1 cellular context compared by ENCODE assay signal in genomic region chr10:24920907-24921881, GRCh38.
TF ChIP-seq lines count a peak whose summit lies in the region.

No MANE protein-coding gene starts in this region.

TF ChIP-seq in SK-N-SH, 30 proteins besides CTCF, POLR2A, EP300 and RAD21 (continued from another document):
- TF ChIP-seq REST (IDR thresholded peaks at IDR 0.05; ENCODE audit: low read depth, low read length) (no peak), FOXM1 (IDR thresholded peaks at IDR 0.05; ENCODE audit: low read depth) (no peak), RFX5 (IDR thresholded peaks at IDR 0.05; ENCODE audit: low read length) (no peak), MAX (IDR thresholded peaks at IDR 0.05; ENCODE audit: low read depth) (peak; percentile 92), ZBTB33 (IDR thresholded peaks at IDR 0.05; ENCODE audit: borderline replicate concordance, low read depth) (no peak), FOSL2 (IDR thresholded peaks at IDR 0.05; ENCODE audit: borderline replicate concordance, low read depth) (peak; percentile 73), NFIC (IDR thresholded peaks at IDR 0.05; ENCODE audit: borderline replicate concordance) (no peak; the same call in 1 of the 2 replicates), RCOR1 (IDR thresholded peaks at IDR 0.05; ENCODE audit: low read length) (no peak), PBX3 (IDR thresholded peaks at IDR 0.05) (peak; percentile 67), EZH2phosphoT487 (IDR thresholded peaks at IDR 0.05; ENCODE audit: borderline replicate concordance, low read depth) (no peak), MEF2A (IDR thresholded peaks at IDR 0.05; ENCODE audit: borderline replicate concordance, low read depth) (no peak), TCF12 (IDR thresholded peaks at IDR 0.05) (peak; percentile 86), CHD2 (IDR thresholded peaks at IDR 0.05; ENCODE audit: low read length, partially characterized antibody) (no peak), ELF1 (IDR thresholded peaks at IDR 0.05) (no peak), SMC3 (IDR thresholded peaks at IDR 0.05; ENCODE audit: low read depth, low read length) (no peak), USF2 (IDR thresholded peaks at IDR 0.05; ENCODE audit: borderline replicate concordance, low read depth, low read length) (no peak), RXRA (IDR thresholded peaks at IDR 0.05; ENCODE audit: borderline replicate concordance, low read depth) (peak; percentile 18; the same call in 1 of the 2 replicates), TEAD4 (IDR thresholded peaks at IDR 0.05; ENCODE audit: borderline replicate concordance, insufficient read depth) (peak; percentile 61; the same call in 1 of the 2 replicates), IRF3 (IDR thresholded peaks at IDR 0.05; ENCODE audit: low read depth, low read length) (no peak), YY1 (IDR thresholded peaks at IDR 0.05; ENCODE audit: low read depth) (no peak), SIN3A (IDR thresholded peaks at IDR 0.05; ENCODE audit: borderline replicate concordance, low read depth, low read length) (no peak)
